8 cellular contexts compared by ENCODE assay signal in the genomic region with DNA sequence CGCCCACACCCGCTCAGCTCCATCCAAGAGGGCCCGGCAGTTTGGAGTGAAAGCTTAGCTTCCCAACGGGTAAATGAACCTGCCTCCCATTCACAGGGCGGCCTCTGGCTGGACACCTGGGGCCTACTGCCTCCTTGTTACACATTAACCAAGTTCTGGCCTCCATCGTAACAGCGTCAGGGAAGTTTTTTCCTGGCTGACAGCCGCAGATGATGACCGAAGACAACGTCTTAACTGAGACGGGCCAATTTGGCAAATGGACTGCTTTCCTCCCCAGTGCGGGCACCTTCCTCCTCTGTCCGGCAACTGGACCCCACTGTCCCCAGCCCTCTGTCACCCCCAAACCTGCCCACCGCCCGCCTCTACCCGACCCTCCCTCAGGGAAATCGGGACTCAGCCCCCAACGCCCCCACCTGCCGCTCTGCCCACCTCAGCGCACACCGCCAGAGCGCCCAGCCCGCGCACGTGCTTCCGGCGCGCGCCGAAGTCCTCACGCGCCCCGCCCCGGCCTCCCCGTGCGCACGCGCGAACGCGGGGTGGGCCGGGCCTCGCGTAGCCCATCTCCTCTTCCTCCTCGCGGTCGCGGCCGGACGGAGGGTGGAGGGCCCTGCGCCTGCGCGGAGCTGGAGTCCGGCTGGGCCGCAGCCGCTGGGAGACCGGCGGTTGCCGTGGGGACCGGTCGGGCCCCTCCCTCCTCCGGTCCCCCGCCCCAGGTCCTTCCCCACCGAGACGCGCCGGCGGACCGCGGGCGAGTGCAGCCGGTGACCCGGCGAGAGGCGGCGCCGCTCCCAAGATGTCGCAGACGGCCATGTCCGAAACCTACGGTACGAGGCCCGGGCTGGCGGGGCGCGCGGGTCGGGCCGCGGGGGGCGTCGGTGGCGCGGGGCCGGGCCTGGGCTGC. TPM values are rescaled to one million over a fixed set of nuclear protein-coding genes. Genes with fewer than 3 reads are reported as not detected.
DNase-seq lines count a peak whose midpoint lies in the region; ATAC-seq and TF ChIP-seq lines count a peak whose summit lies in the region.

A gene with protein sequence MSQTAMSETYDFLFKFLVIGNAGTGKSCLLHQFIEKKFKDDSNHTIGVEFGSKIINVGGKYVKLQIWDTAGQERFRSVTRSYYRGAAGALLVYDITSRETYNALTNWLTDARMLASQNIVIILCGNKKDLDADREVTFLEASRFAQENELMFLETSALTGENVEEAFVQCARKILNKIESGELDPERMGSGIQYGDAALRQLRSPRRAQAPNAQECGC (plus strand): TSS at position 565 of the 901 bp plus-strand sequence. CDS start 229 bp downstream, at position 794.

- no peak for TF ChIP-seq CTCF in KMS-11 (conservative IDR thresholded peaks at IDR 0.05; ENCODE audit: low read depth, low read length)

- H3K4me1 ChIP-seq in KMS-11 (ENCODE audit: low read depth, poor library complexity, severe bottlenecking), result peaks cover 21% of the 10 kb centered on the region

- peak within 1 kb of the TSS; percentile 60; the same call in 1 of the 2 replicates for H3K9ac ChIP-seq in KMS-11
- H3K9ac ChIP-seq in SK-N-MC (ENCODE audit: insufficient read length), result no peak within 1 kb of the TSS

- peak within 1 kb of the TSS; percentile 83 for H3K4me2 ChIP-seq in KMS-11

- H3K9me3 ChIP-seq in SK-N-MC (ENCODE audit: low read depth, low read length), result no peaks in the 10 kb centered on the region

- ATAC-seq in GM21723 (IDR thresholded peaks at IDR 0.05; ENCODE audit: unreplicated experiment), result peak; percentile 91

- H3K79me2 ChIP-seq in KMS-11 (ENCODE audit: insufficient read depth, low read depth), result peaks cover 41% of the 10 kb centered on the region

- H3K27ac ChIP-seq in KMS-11 (peak within 1 kb of the TSS; percentile 38; the same call in 1 of the 2 replicates), SK-N-MC (no peak within 1 kb of the TSS)

- peak within 1 kb of the TSS; percentile 78 for H3K4me3 ChIP-seq in KMS-11 (IDR thresholded peaks at IDR 0.05; ENCODE audit: insufficient read depth, low read depth, low read length)
- peak within 1 kb of the TSS; percentile 67 for H3K4me3 ChIP-seq in SK-N-MC

- H3K36me3 ChIP-seq in KMS-11 (ENCODE audit: insufficient read depth) (no peaks in the 10 kb centered on the region), SK-N-MC (ENCODE audit: insufficient read depth, low read length) (no peaks in the 10 kb centered on the region)

- DNase-seq in DMS79 treated with DMSO at 0.1 percent for 48 hours (lab: John Stamatoyannopoulos, UW) (peak; percentile 29), SK-N-MC (ENCODE audit: low read depth, low spot score) (no peak), germinal center (ENCODE audit: low spot score) (peak; percentile 90), occipital lobe (lab: John Stamatoyannopoulos, UW) (peak; percentile 81), superior temporal gyrus (ENCODE audit: extremely low spot score) (peak; percentile 85)
- DNase-seq in activated naive CD4-positive, alpha-beta T cell treated with anti-CD3 and anti-CD28 coated beads, Interleukin-2, amount 50 U/mL, for 16 hours, result peak; percentile 73

- no peaks in the 10 kb centered on the region for H3K27me3 ChIP-seq in KMS-11 (ENCODE audit: insufficient read depth, low read depth)

- H2AFZ ChIP-seq in KMS-11 (ENCODE audit: low read depth), result peak within 1 kb of the TSS; percentile 89

- H4K20me1 ChIP-seq in KMS-11 (ENCODE audit: insufficient read depth), result no peaks in the 10 kb centered on the region; the same call in 1 of the 2 replicates

RNA-seq across cellular contexts. Expression of the gene that starts here (rescaled TPM):
- 46.5 TPM for total RNA-seq in occipital lobe
